In genomic region chr9:131627846-131628820, GRCh38 we compare ENCODE assay signal across 8 cellular contexts.
DNase-seq lines count a peak whose midpoint lies in the region; ATAC-seq and TF ChIP-seq lines count a peak whose summit lies in the region.

No MANE protein-coding gene starts in this region.

- H3K27me3 Mint-ChIP-seq in CD4-positive, alpha-beta T cell, result no peaks in the 10 kb centered on the region

- peak; percentile 12 to 77 (median 34) for DNase-seq in CD4-positive, alpha-beta T cell
- peak; percentile 27 for DNase-seq in activated T-cell treated with anti-CD3 and anti-CD28 coated beads for 4 hours
- peak; percentile 74 for DNase-seq in cardiac septum (ENCODE audit: low spot score)
- peak; percentile 57 for DNase-seq in stimulated activated CD8-positive, alpha-beta memory T cell treated with anti-CD3 and anti-CD28 coated beads, Interleukin-12 subunit alpha, Interleukin-12 subunit beta, amount 100 ng/mL, for 4 hours (ENCODE audit: low read depth)

- no peaks in the 10 kb centered on the region for H3K9me3 Mint-ChIP-seq in CD4-positive, alpha-beta T cell

- H3K9me3 ChIP-seq in CD4-positive, alpha-beta T cell (ENCODE audit: control insufficient read depth, low read length), result no peaks in the 10 kb centered on the region

- H3K27me3 ChIP-seq in CD4-positive, alpha-beta T cell (ENCODE audit: control insufficient read depth, insufficient read depth, low read length), result no peaks in the 10 kb centered on the region

- H3K4me3 Mint-ChIP-seq in CD4-positive, alpha-beta T cell, result peak overlapping the region; percentile 63

- ATAC-seq in CD4-positive, alpha-beta T cell (ENCODE audit: poor library complexity), result peak; percentile 86
- peak; percentile 49 for ATAC-seq in HG03432 (IDR thresholded peaks at IDR 0.05; ENCODE audit: unreplicated experiment)
- no peak for ATAC-seq in HG02884 (IDR thresholded peaks at IDR 0.05; ENCODE audit: unreplicated experiment)
- no peak for ATAC-seq in HG02610 (IDR thresholded peaks at IDR 0.05; ENCODE audit: unreplicated experiment)
- no peak for ATAC-seq in HG02840 (IDR thresholded peaks at IDR 0.05; ENCODE audit: low FRiP score, unreplicated experiment)

- CTCF ChIA-PET in CD4-positive, alpha-beta T cell (lab: Charles Lee), result interaction anchor here (1.2 to 1.6 kb wide), 2 partner anchors 50 to 112 kb away, joined by 4 to 6 read pairs; partner anchors contain the start of gene RAPGEF1

- peaks cover 40% of the 10 kb centered on the region for H3K4me1 Mint-ChIP-seq in CD4-positive, alpha-beta T cell (ENCODE audit: low read depth)

- POLR2A ChIA-PET in CD4-positive, alpha-beta T cell (lab: Charles Lee), result interaction anchor here (0.7 to 2.2 kb wide), 5 partner anchors 7 to 111 kb away, joined by 3 to 7 read pairs (median 4); no protein-coding TSS in a partner anchor

- peaks cover 79% of the 10 kb centered on the region for H3K36me3 Mint-ChIP-seq in CD4-positive, alpha-beta T cell (ENCODE audit: low read depth)

- intact Hi-C loops in CD4-positive, alpha-beta T cell (cut with DNase I, micrococcal nuclease), result loop anchor here in 1 of 2 experiments (1.0 kb wide), 1 partner anchor 28 kb away; no protein-coding TSS in a partner anchor
- intact Hi-C loops in cardiac septum (cut with DNase I), result no loop called here

- TF ChIP-seq CTCF in CD4-positive, alpha-beta T cell (IDR thresholded peaks at IDR 0.05), result no peak

- peak overlapping the region; percentile 61 for H3K27ac ChIP-seq in CD4-positive, alpha-beta T cell (ENCODE audit: low read depth, low read length)

- peak overlapping the region; percentile 95 for H3K27ac Mint-ChIP-seq in CD4-positive, alpha-beta T cell

Comparison
In these comparisons a context has a peak if more than half of its experiments do, and no peak if none do; other contexts are left out.
1. ATAC-seq: peak in CD4-positive, alpha-beta T cell (single experiment) and HG03432 (single experiment); none in HG02884 (single experiment), HG02610 (single experiment) and HG02840 (single experiment).
2. Peak in every context shown above with its lines, with median percentiles within 50 percentile points of each other: DNase-seq.